ENCODE assay signal across 15 cellular contexts in genomic region chr10:44991571-44991970, GRCh38. TPM values are rescaled to one million over a fixed set of nuclear protein-coding genes. Genes with fewer than 3 reads are reported as not detected.
A peak's percentile ranks its signal among the peaks of the same experiment; 100 is the strongest.
DNase-seq lines count a peak whose midpoint lies in the region; ATAC-seq and TF ChIP-seq lines count a peak whose summit lies in the region.
"Had no signal": no experiment of that assay in that cellular context is flagged by ENCODE, and none has a peak within 500 bp of the region (broad histone marks: within the 10 kb centered on the region; RNA-seq: fewer than 3 reads in every experiment).

No MANE protein-coding gene starts in this region.

- H3K9ac ChIP-seq in BLaER1 treated with 17β-estradiol and CSF1 and Interleukin-3, amounts not matched to agents 10 nM and 100 nM, result 0 out of 22 replicates have a peak overlapping the region, but pooled peaks of 1 of the 11 experiments have one; percentile 21
- no peak overlapping the region for H3K9ac ChIP-seq in neural progenitor cell

- no peak for TF ChIP-seq EP300 in esophagus muscularis mucosa (IDR thresholded peaks at IDR 0.05)

- H3K4me3 Mint-ChIP-seq in neural progenitor cell, result no peak overlapping the region
- H3K4me3 Mint-ChIP-seq: CD8-positive, alpha-beta memory T cell; neural crest cell had no signal

- ATAC-seq in GM21515 (IDR thresholded peaks at IDR 0.05; ENCODE audit: unreplicated experiment), result no peak
- ATAC-seq: activated naive CD4-positive, alpha-beta T cell treated with anti-CD3 and anti-CD28 coated beads, Interleukin-2, amount 50 U/mL, for 72 hours; esophagus mucosa; stimulated activated naive CD8-positive, alpha-beta T cell treated with anti-CD3 and anti-CD28 coated beads, Interleukin-15, Interleukin-2, amounts not matched to agents 100 U/mL and 50 U/mL, for 24 hours had no signal

- peaks cover 73 to 83% (median 80%) of the 10 kb centered on the region in 10 experiments for H3K4me1 ChIP-seq in BLaER1 treated with 17β-estradiol and CSF1 and Interleukin-3, amounts not matched to agents 10 nM and 100 nM
- H3K4me1 ChIP-seq in esophagus muscularis mucosa, result peaks cover 63 to 77% (median 68%) of the 10 kb centered on the region in 4 donors
- peaks cover 40% of the 10 kb centered on the region for H3K4me1 ChIP-seq in neural progenitor cell

- TF ChIP-seq POLR2A in esophagus muscularis mucosa (IDR thresholded peaks at IDR 0.05; ENCODE audit: low read depth), result no peak

- peaks cover 34% of the 10 kb centered on the region for H3F3A ChIP-seq in neural progenitor cell (ENCODE audit: low read depth)

- H3K27me3 ChIP-seq in BLaER1 treated with 17β-estradiol and CSF1 and Interleukin-3, amounts not matched to agents 10 nM and 100 nM, result no peaks in the 10 kb centered on the region
- no peaks in the 10 kb centered on the region for H3K27me3 ChIP-seq in esophagus muscularis mucosa
- peaks cover 42% of the 10 kb centered on the region for H3K27me3 ChIP-seq in neural progenitor cell

- intact Hi-C loops in esophagus muscularis mucosa (cut with DNase I), result no loop called here

- H2AFZ ChIP-seq in neural progenitor cell (replicated peaks), result no peak overlapping the region

- H3K36me3 ChIP-seq in BLaER1 treated with 17β-estradiol and CSF1 and Interleukin-3, amounts not matched to agents 10 nM and 100 nM, result peaks cover 0 to 89% (median 55%) of the 10 kb centered on the region in 11 experiments; a peak in 12 of 22 replicates
- peaks cover 4 to 72% (median 55%) of the 10 kb centered on the region in 4 donors for H3K36me3 ChIP-seq in esophagus muscularis mucosa
- H3K36me3 ChIP-seq in neural progenitor cell, result no peaks in the 10 kb centered on the region

- peaks cover 0 to 96% (median 0%) of the 10 kb centered on the region in 11 experiments; a peak in 9 of 22 replicates for H4K20me1 ChIP-seq in BLaER1 treated with 17β-estradiol and CSF1 and Interleukin-3, amounts not matched to agents 10 nM and 100 nM
- peaks cover 13% of the 10 kb centered on the region for H4K20me1 ChIP-seq in neural progenitor cell (ENCODE audit: low read depth)

- no peak overlapping the region for H3K27ac ChIP-seq in BLaER1 treated with 17β-estradiol and CSF1 and Interleukin-3, amounts not matched to agents 10 nM and 100 nM
- H3K27ac ChIP-seq in esophagus muscularis mucosa (replicated peaks in 1 of 4), result peak overlapping the region; percentile 5 to 95 (median 70)
- H3K27ac ChIP-seq in neural progenitor cell, result no peak overlapping the region
- H3K27ac ChIP-seq: skin epidermis had no signal

- DNase-seq in esophagus muscularis mucosa (ENCODE audit: extremely low spot score), result no peak
- no peak for DNase-seq in neural progenitor cell (ENCODE audit: low spot score)
- no peak for DNase-seq in SW 1271 (lab: John Stamatoyannopoulos, UW)
- DNase-seq in activated CD4-positive, alpha-beta T cell treated with anti-CD3 and anti-CD28 coated beads for 4 hours, result no peak
- DNase-seq: activated CD4-positive, CD25-positive, alpha-beta regulatory T cell; CD8-positive, alpha-beta memory T cell; NCI-H2081; NCI-H774; stimulated activated naive CD8-positive, alpha-beta T cell treated with anti-CD3 and anti-CD28 coated beads, Interleukin-15, Interleukin-2, amounts not matched to agents 100 U/mL and 50 U/mL, for 24 hours had no signal

- WGBS in esophagus muscularis mucosa, result 61% methylated on average over 5 of the region's 5 CpGs

- H3K79me2 ChIP-seq in neural progenitor cell (ENCODE audit: low read depth), result no peaks in the 10 kb centered on the region

- peaks cover 7% of the 10 kb centered on the region for H3K36me3 Mint-ChIP-seq in neural progenitor cell
- H3K36me3 Mint-ChIP-seq: activated naive CD4-positive, alpha-beta T cell treated with anti-CD3 and anti-CD28 coated beads, Interleukin-2, amount 50 U/mL, for 72 hours; CD8-positive, alpha-beta memory T cell had no signal

- H3K4me3 ChIP-seq in BLaER1 treated with 17β-estradiol and CSF1 and Interleukin-3, amounts not matched to agents 10 nM and 100 nM, result no peak overlapping the region
- H3K4me3 ChIP-seq in esophagus muscularis mucosa (no peak overlapping the region), neural progenitor cell (no peak overlapping the region)
- H3K4me3 ChIP-seq: skin epidermis had no signal

- H3K9me3 ChIP-seq in BLaER1 treated with 17β-estradiol and CSF1 and Interleukin-3, amounts not matched to agents 10 nM and 100 nM (replicated peaks in 1 of 11), result no peaks in the 10 kb centered on the region
- no peaks in the 10 kb centered on the region for H3K9me3 ChIP-seq in esophagus muscularis mucosa
- no peaks in the 10 kb centered on the region for H3K9me3 ChIP-seq in neural progenitor cell (ENCODE audit: low read depth)

- H3K27ac Mint-ChIP-seq in neural progenitor cell, result no peak overlapping the region
- H3K27ac Mint-ChIP-seq: activated naive CD4-positive, alpha-beta T cell treated with anti-CD3 and anti-CD28 coated beads, Interleukin-2, amount 50 U/mL, for 72 hours had no signal

- peak overlapping the region in 9 of 11 experiments; percentile 14 to 95 (median 86); a peak in 10 of 22 replicates for H3K4me2 ChIP-seq in BLaER1 treated with 17β-estradiol and CSF1 and Interleukin-3, amounts not matched to agents 10 nM and 100 nM
- peak overlapping the region; percentile 66 for H3K4me2 ChIP-seq in neural progenitor cell

- H3K27me3 Mint-ChIP-seq in neural progenitor cell (ENCODE audit: insufficient read depth, low read depth), result peaks cover 4% of the 10 kb centered on the region

- peaks cover 35% of the 10 kb centered on the region for H3K4me1 Mint-ChIP-seq in neural progenitor cell

- H3K9me3 Mint-ChIP-seq in neural progenitor cell, result no peaks in the 10 kb centered on the region
- H3K9me3 Mint-ChIP-seq: activated naive CD4-positive, alpha-beta T cell treated with anti-CD3 and anti-CD28 coated beads, Interleukin-2, amount 50 U/mL, for 72 hours; CD8-positive, alpha-beta memory T cell; neural crest cell had no signal

- TF ChIP-seq CTCF in esophagus muscularis mucosa (IDR thresholded peaks at IDR 0.05) (no peak), neural progenitor cell (IDR thresholded peaks at IDR 0.05) (no peak)

RNA-seq across cellular contexts. Expression of gene ZNF22, which starts 9.2 kb away (rescaled TPM):
- total RNA-seq in esophagus muscularis mucosa (10 to 100 TPM; 17.5 to 24.4 (median 19.5) TPM), neural progenitor cell (ENCODE audit: low replicate concordance) (60.2 and 81.0 TPM in 2 replicates)

RNA-seq across cellular contexts. Expression of gene DEPP1, which starts 13.0 kb away (rescaled TPM):
- total RNA-seq in esophagus muscularis mucosa (100 to 1,000 TPM in 2 of 4 donors, 10 to 100 TPM in 2; 32.0 to 413 (median 126) TPM), neural progenitor cell (ENCODE audit: low replicate concordance) (0.71 TPM in 1 of 2 replicates, not detected in the other)

RNA-seq across cellular contexts. Expression of gene RASSF4, which starts 32.0 kb away (rescaled TPM):
- total RNA-seq in esophagus muscularis mucosa, result 10 to 100 TPM; 27.6 to 41.5 (median 32.7) TPM
- total RNA-seq in neural progenitor cell (ENCODE audit: low replicate concordance), result 3.1 and 9.7 TPM in 2 replicates

Comparison
In these comparisons a context has a peak if more than half of its experiments do, and no peak if none do; other contexts are left out.
1. H3K27ac ChIP-seq: peak in esophagus muscularis mucosa (4 of 4); none in BLaER1 treated with 17β-estradiol and CSF1 and Interleukin-3, amounts not matched to agents 10 nM and 100 nM (0 of 11) and neural progenitor cell (single experiment).
2. RNA of gene DEPP1, which starts 13.0 kb away (total RNA-seq): 32.0 to 413 TPM in esophagus muscularis mucosa; 0.71 TPM in neural progenitor cell; every median in the first group is over 10 times any median in the second.